Comparison of ENCODE assay signal across 2 cellular contexts in the genomic region with DNA sequence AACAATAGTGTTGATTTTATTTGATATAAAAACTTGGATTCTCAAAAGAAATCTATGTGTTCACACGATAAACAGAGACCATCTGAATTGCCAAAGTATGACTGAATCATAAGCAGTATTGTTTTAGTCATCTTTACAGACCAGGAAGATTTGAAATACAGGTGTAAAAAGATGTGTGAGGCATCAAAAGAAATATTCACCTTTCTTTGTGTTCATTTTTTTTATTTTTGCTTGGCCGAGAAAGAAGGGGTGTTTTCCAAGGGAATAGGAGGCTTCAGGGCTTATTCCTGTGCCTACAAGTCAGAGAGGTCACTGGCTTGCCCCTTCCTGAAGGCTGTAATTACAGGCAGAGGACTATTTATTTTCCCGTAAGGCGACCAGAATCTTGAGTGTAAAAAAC.
TF ChIP-seq lines count a peak whose summit lies in the region.

No MANE protein-coding gene starts in this region.

TF ChIP-seq in SK-N-SH, 30 proteins besides CTCF, POLR2A, EP300 and RAD21 (continued from another document):
- TF ChIP-seq GATA2 (CRISPR knock-in tag; IDR thresholded peaks at IDR 0.05) (no peak), NRF1 (IDR thresholded peaks at IDR 0.05; ENCODE audit: low read depth, low read length) (no peak), FOSL2 (IDR thresholded peaks at IDR 0.05; ENCODE audit: borderline replicate concordance, low read depth) (no peak)

TF ChIP-seq in SK-N-SH treated with all-trans-retinoic acid at 6 μM for 48 hours, 23 proteins besides CTCF, POLR2A, EP300 and RAD21:
- TF ChIP-seq, protein P1, sequence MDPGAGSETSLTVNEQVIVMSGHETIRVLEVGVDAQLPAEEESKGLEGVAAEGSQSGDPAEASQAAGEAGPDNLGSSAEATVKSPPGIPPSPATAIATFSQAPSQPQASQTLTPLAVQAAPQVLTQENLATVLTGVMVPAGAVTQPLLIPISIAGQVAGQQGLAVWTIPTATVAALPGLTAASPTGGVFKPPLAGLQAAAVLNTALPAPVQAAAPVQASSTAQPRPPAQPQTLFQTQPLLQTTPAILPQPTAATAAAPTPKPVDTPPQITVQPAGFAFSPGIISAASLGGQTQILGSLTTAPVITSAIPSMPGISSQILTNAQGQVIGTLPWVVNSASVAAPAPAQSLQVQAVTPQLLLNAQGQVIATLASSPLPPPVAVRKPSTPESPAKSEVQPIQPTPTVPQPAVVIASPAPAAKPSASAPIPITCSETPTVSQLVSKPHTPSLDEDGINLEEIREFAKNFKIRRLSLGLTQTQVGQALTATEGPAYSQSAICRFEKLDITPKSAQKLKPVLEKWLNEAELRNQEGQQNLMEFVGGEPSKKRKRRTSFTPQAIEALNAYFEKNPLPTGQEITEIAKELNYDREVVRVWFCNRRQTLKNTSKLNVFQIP (CRISPR knock-in tag; IDR thresholded peaks at IDR 0.05; ENCODE audit: borderline replicate concordance, low read depth) = no peak
- TF ChIP-seq ZC3H10 (CRISPR knock-in tag; IDR thresholded peaks at IDR 0.05) = no peak
- TF ChIP-seq ZFP30 (CRISPR knock-in tag; IDR thresholded peaks at IDR 0.05) = no peak
- TF ChIP-seq, protein P2, sequence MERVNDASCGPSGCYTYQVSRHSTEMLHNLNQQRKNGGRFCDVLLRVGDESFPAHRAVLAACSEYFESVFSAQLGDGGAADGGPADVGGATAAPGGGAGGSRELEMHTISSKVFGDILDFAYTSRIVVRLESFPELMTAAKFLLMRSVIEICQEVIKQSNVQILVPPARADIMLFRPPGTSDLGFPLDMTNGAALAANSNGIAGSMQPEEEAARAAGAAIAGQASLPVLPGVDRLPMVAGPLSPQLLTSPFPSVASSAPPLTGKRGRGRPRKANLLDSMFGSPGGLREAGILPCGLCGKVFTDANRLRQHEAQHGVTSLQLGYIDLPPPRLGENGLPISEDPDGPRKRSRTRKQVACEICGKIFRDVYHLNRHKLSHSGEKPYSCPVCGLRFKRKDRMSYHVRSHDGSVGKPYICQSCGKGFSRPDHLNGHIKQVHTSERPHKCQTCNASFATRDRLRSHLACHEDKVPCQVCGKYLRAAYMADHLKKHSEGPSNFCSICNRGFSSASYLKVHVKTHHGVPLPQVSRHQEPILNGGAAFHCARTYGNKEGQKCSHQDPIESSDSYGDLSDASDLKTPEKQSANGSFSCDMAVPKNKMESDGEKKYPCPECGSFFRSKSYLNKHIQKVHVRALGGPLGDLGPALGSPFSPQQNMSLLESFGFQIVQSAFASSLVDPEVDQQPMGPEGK (CRISPR knock-in tag; IDR thresholded peaks at IDR 0.05; ENCODE audit: borderline replicate concordance) = no peak
- TF ChIP-seq TOX (CRISPR knock-in tag; IDR thresholded peaks at IDR 0.05; ENCODE audit: borderline replicate concordance) = no peak
- TF ChIP-seq, protein P3, sequence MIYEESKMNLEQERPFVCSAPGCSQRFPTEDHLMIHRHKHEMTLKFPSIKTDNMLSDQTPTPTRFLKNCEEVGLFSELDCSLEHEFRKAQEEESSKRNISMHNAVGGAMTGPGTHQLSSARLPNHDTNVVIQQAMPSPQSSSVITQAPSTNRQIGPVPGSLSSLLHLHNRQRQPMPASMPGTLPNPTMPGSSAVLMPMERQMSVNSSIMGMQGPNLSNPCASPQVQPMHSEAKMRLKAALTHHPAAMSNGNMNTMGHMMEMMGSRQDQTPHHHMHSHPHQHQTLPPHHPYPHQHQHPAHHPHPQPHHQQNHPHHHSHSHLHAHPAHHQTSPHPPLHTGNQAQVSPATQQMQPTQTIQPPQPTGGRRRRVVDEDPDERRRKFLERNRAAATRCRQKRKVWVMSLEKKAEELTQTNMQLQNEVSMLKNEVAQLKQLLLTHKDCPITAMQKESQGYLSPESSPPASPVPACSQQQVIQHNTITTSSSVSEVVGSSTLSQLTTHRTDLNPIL (CRISPR knock-in tag; IDR thresholded peaks at IDR 0.05; ENCODE audit: low read depth) = no peak
- no peak for TF ChIP-seq OSR1 (CRISPR knock-in tag; IDR thresholded peaks at IDR 0.05)
